ENCODE assay signal across 16 cellular contexts in the genomic region with DNA sequence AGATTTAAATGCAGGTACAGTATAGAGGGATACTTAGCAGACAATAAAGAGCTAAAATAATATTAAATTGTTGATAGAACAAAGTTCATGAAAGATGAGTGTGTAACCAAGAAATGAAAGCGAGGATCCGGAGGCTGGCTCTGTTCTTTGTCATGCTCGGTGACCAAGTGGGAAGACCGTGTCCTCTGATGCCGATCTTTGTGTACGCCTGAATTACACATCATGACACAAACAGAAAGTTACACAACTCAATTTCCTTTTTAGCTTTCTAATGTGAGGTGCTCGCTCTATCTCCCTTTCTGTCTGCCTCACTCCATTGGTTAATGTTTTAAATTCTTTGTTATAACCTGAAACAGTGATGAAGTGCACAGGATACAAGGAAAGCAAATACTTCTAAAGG.
DNase-seq lines count a peak whose midpoint lies in the region; ATAC-seq and TF ChIP-seq lines count a peak whose summit lies in the region.
"Had no signal": no experiment of that assay in that cellular context is flagged by ENCODE, and none has a peak within 500 bp of the region (broad histone marks: within the 10 kb centered on the region; RNA-seq: fewer than 3 reads in every experiment).

No MANE protein-coding gene starts in this region.

- no peak overlapping the region for H2AK5ac ChIP-seq in IMR-90 (ENCODE audit: low read depth, low read length)

- no peak for TF ChIP-seq CTCF in IMR-90 (conservative IDR thresholded peaks at IDR 0.05; ENCODE audit: low read depth, low read length)
- no peak for TF ChIP-seq CTCF in CD8-positive, alpha-beta T cell (IDR thresholded peaks at IDR 0.05)

- H3K27me3 ChIP-seq in IMR-90 (ENCODE audit: control insufficient read depth, insufficient read depth, low read length), result no peaks in the 10 kb centered on the region
- H3K27me3 ChIP-seq in CD8-positive, alpha-beta T cell (ENCODE audit: insufficient read depth, low read length), result no peaks in the 10 kb centered on the region

- H3K14ac ChIP-seq in IMR-90 (replicated peaks; ENCODE audit: low read depth, low read length), result no peak overlapping the region

- H3K79me1 ChIP-seq in IMR-90 (ENCODE audit: low read depth in 1 of 2, low read length in 2 of 2), result no peaks in the 10 kb centered on the region

- no peak overlapping the region for H3K23ac ChIP-seq in IMR-90 (ENCODE audit: low read depth, low read length)

- no peaks in the 10 kb centered on the region for H4K20me1 ChIP-seq in IMR-90 (ENCODE audit: insufficient read depth, low read length)

- H3K9me1 ChIP-seq in IMR-90 (ENCODE audit: insufficient read depth, low read length), result peaks cover 4% of the 10 kb centered on the region; the same call in 1 of the 2 replicates

- H3K36me3 Mint-ChIP-seq in CD8-positive, alpha-beta T cell, result no peaks in the 10 kb centered on the region

- no peak overlapping the region; the same call in 1 of the 2 replicates for H4K5ac ChIP-seq in IMR-90 (ENCODE audit: low read depth, low read length)

- no peak overlapping the region for H3K18ac ChIP-seq in IMR-90 (ENCODE audit: low read depth, low read length)

- in situ Hi-C loops in Caki2 (cut with HindIII; ENCODE audit: low pct_unique_long_range_greater_than_20kb, low sequenced_read_pairs) (no loop called here), IMR-90 (cut with MboI; ENCODE audit: low sequenced_read_pairs) (no loop called here)

- no peak overlapping the region for H3K4me3 ChIP-seq in IMR-90 (ENCODE audit: insufficient read depth, low read depth, low read length)
- H3K4me3 ChIP-seq in CD8-positive, alpha-beta T cell (ENCODE audit: low read depth, low read length), result no peak overlapping the region

- no peak overlapping the region for H2BK5ac ChIP-seq in IMR-90 (ENCODE audit: low read depth, low read length, poor library complexity, severe bottlenecking)

- H3K4ac ChIP-seq in IMR-90 (ENCODE audit: low read depth, low read length), result no peak overlapping the region

- H3K4me3 Mint-ChIP-seq in CD8-positive, alpha-beta T cell, result no peak overlapping the region
- H3K4me3 Mint-ChIP-seq: B cell; CD4-positive, alpha-beta T cell; H9 had no signal

- no peak overlapping the region for H4K8ac ChIP-seq in IMR-90 (ENCODE audit: low read depth in 2 of 2, low read length in 2 of 2)

- no peak overlapping the region for H4K91ac ChIP-seq in IMR-90 (ENCODE audit: insufficient read depth, low read depth, low read length)

- H3K27ac Mint-ChIP-seq in CD8-positive, alpha-beta T cell, result no peak overlapping the region
- H3K27ac Mint-ChIP-seq: B cell; CD4-positive, alpha-beta T cell; H9 had no signal

- no peaks in the 10 kb centered on the region for H3K36me3 ChIP-seq in IMR-90 (ENCODE audit: control insufficient read depth, insufficient read depth, low read length)
- H3K36me3 ChIP-seq in CD8-positive, alpha-beta T cell (ENCODE audit: insufficient read depth, low read length), result no peaks in the 10 kb centered on the region

- H3K56ac ChIP-seq in IMR-90 (ENCODE audit: extremely low read depth, insufficient read depth, low read length), result no peak overlapping the region

- no peak overlapping the region for H3K4me2 ChIP-seq in IMR-90 (ENCODE audit: low read depth, low read length)

- ATAC-seq in IMR-90 (ENCODE audit: low read depth), result no peak
- no peak for ATAC-seq in GM19455 (IDR thresholded peaks at IDR 0.05; ENCODE audit: unreplicated experiment)
- ATAC-seq in CD8-positive, alpha-beta T cell, result no peak

- H3K4me1 Mint-ChIP-seq in CD8-positive, alpha-beta T cell (ENCODE audit: low read depth), result no peaks in the 10 kb centered on the region
- H3K4me1 Mint-ChIP-seq: B cell had no signal

- H2BK20ac ChIP-seq in IMR-90 (ENCODE audit: low read depth, low read length), result peak overlapping the region; percentile 20; the same call in 1 of the 2 replicates

- H3K9ac ChIP-seq in IMR-90 (ENCODE audit: low read depth, low read length), result no peak overlapping the region

- CTCF ChIA-PET in IMR-90 (lab: Yijun Ruan, JAX), result no interaction called here
- CTCF ChIA-PET in CD8-positive, alpha-beta T cell (lab: Charles Lee), result interaction anchor here (0.9 kb wide), 1 partner anchor 10 kb away, joined by 4 read pairs; no protein-coding TSS in a partner anchor

- H3K9me3 Mint-ChIP-seq in CD8-positive, alpha-beta T cell, result peaks cover 6% of the 10 kb centered on the region

- peaks cover 2% of the 10 kb centered on the region; the same call in 1 of the 2 replicates for H3K4me1 ChIP-seq in IMR-90 (ENCODE audit: control insufficient read depth, insufficient read depth, low read length)
- no peaks in the 10 kb centered on the region for H3K4me1 ChIP-seq in CD8-positive, alpha-beta T cell (ENCODE audit: insufficient read depth, low read length)

- no TSS peak for BruUV-seq in IMR-90 (replicated peaks; lab: Mats Ljungman, UMichigan)

- dilution Hi-C loops in IMR-90 (cut with HindIII; ENCODE audit: low sequenced_read_pairs, unreplicated experiment), result no loop called here

- no peak overlapping the region for H2BK15ac ChIP-seq in IMR-90 (ENCODE audit: low read depth, low read length)

- H2AK9ac ChIP-seq in IMR-90 (replicated peaks; ENCODE audit: low read depth, low read length, poor library complexity), result no peak overlapping the region

- no peak for TF ChIP-seq RAD21 in IMR-90 (IDR thresholded peaks at IDR 0.05; ENCODE audit: low read length)

- DNase-seq in Caki2 (ENCODE audit: low read depth) (peak; percentile 4), IMR-90 (no peak), RPMI7951 (ENCODE audit: low read depth) (peak; percentile 40), kidney glomerular epithelial cell (lab: John Stamatoyannopoulos, UW) (peak; percentile 76), cerebellar nuclear complex (lab: John Stamatoyannopoulos, UW) (no peak), NCI-H2171 treated with DMSO at 0.1 percent for 48 hours (lab: John Stamatoyannopoulos, UW) (no peak)
- DNase-seq in CD8-positive, alpha-beta T cell, result no peak
- DNase-seq: CD4-positive, alpha-beta T cell; H9; NCI-H1105; NCI-H187; NCI-H2171; NCI-H774; SIG-M5 had no signal

- H3K9me3 ChIP-seq in IMR-90 (ENCODE audit: control insufficient read depth, insufficient read depth, low read length), result peaks cover 3% of the 10 kb centered on the region
- H3K9me3 ChIP-seq in CD8-positive, alpha-beta T cell (ENCODE audit: low read length), result no peaks in the 10 kb centered on the region

- no peak overlapping the region for H2BK120ac ChIP-seq in IMR-90 (ENCODE audit: low read depth, low read length)

- WGBS in IMR-90 (ENCODE audit: extremely low coverage in 2 of 2, insufficient read length in 1 of 2), 2 experiments, result no CpG with 5 or more reads among the region's 7 CpGs

- H2AFZ ChIP-seq in IMR-90 (replicated peaks; ENCODE audit: low read length, poor library complexity), result no peak overlapping the region

- POLR2A ChIA-PET in IMR-90 (lab: Charles Lee; ENCODE audit: unreplicated experiment), result interaction anchor here (0.5 kb wide), 1 partner anchor 10 kb away, joined by 3 read pairs; no protein-coding TSS in a partner anchor
- POLR2A ChIA-PET in CD8-positive, alpha-beta T cell (lab: Charles Lee), result no interaction called here

- no peak for TF ChIP-seq POLR2A in IMR-90 (IDR thresholded peaks at IDR 0.05; ENCODE audit: low read depth, low read length)

- H3K27ac ChIP-seq in IMR-90 (ENCODE audit: insufficient read depth, low read length), result no peak overlapping the region
- no peak overlapping the region for H3K27ac ChIP-seq in CD8-positive, alpha-beta T cell (ENCODE audit: low read depth, low read length)

- H3K27me3 Mint-ChIP-seq in CD8-positive, alpha-beta T cell (ENCODE audit: low read depth), result no peaks in the 10 kb centered on the region
- H3K27me3 Mint-ChIP-seq: B cell had no signal

- intact Hi-C loops in IMR-90 (cut with micrococcal nuclease), result loop anchor here (5.0 kb wide), 1 partner anchor 37 kb away; no protein-coding TSS in a partner anchor
- intact Hi-C loops in CD8-positive, alpha-beta T cell (cut with DNase I, micrococcal nuclease), result no loop called here

TF ChIP-seq in IMR-90, 13 proteins besides CTCF, POLR2A, EP300 and RAD21:
- TF ChIP-seq USF2 (IDR thresholded peaks at IDR 0.05; ENCODE audit: low read depth, low read length) (no peak), CEBPB (IDR thresholded peaks at IDR 0.05; ENCODE audit: low read depth, low read length) (no peak), MXI1 (IDR thresholded peaks at IDR 0.05; ENCODE audit: borderline replicate concordance, low read depth, low read length) (no peak), FOS (IDR thresholded peaks at IDR 0.05; ENCODE audit: low read depth, low read length) (no peak), BHLHE40 (IDR thresholded peaks at IDR 0.05; ENCODE audit: low read depth, low read length) (no peak), MAZ (IDR thresholded peaks at IDR 0.05; ENCODE audit: borderline replicate concordance, low read depth, low read length) (no peak), NFE2L2 (IDR thresholded peaks at IDR 0.05; ENCODE audit: low read depth, low read length) (no peak), RCOR1 (IDR thresholded peaks at IDR 0.05; ENCODE audit: insufficient replicate concordance, low read length) (no peak), CHD1 (IDR thresholded peaks at IDR 0.05; ENCODE audit: low read depth, low read length) (no peak), RFX5 (IDR thresholded peaks at IDR 0.05; ENCODE audit: low read depth, low read length) (no peak), SMC3 (IDR thresholded peaks at IDR 0.05; ENCODE audit: low read depth, low read length) (no peak), MAFK (IDR thresholded peaks at IDR 0.05; ENCODE audit: low read depth, low read length) (no peak)
- TF ChIP-seq, protein P1, sequence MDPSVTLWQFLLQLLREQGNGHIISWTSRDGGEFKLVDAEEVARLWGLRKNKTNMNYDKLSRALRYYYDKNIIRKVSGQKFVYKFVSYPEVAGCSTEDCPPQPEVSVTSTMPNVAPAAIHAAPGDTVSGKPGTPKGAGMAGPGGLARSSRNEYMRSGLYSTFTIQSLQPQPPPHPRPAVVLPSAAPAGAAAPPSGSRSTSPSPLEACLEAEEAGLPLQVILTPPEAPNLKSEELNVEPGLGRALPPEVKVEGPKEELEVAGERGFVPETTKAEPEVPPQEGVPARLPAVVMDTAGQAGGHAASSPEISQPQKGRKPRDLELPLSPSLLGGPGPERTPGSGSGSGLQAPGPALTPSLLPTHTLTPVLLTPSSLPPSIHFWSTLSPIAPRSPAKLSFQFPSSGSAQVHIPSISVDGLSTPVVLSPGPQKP (IDR thresholded peaks at IDR 0.05; ENCODE audit: borderline replicate concordance, low read depth, low read length), result no peak

Comparison
In these comparisons a context has a peak if more than half of its experiments do, and no peak if none do; other contexts are left out.
1. DNase-seq: peak in Caki2 (single experiment), RPMI7951 (single experiment) and kidney glomerular epithelial cell (single experiment); none in IMR-90 (single experiment), cerebellar nuclear complex (0 of 2), NCI-H2171 treated with DMSO at 0.1 percent for 48 hours (single experiment) and CD8-positive, alpha-beta T cell (0 of 7).